ENCODE assay signal across 9 cellular contexts in the genomic region with DNA sequence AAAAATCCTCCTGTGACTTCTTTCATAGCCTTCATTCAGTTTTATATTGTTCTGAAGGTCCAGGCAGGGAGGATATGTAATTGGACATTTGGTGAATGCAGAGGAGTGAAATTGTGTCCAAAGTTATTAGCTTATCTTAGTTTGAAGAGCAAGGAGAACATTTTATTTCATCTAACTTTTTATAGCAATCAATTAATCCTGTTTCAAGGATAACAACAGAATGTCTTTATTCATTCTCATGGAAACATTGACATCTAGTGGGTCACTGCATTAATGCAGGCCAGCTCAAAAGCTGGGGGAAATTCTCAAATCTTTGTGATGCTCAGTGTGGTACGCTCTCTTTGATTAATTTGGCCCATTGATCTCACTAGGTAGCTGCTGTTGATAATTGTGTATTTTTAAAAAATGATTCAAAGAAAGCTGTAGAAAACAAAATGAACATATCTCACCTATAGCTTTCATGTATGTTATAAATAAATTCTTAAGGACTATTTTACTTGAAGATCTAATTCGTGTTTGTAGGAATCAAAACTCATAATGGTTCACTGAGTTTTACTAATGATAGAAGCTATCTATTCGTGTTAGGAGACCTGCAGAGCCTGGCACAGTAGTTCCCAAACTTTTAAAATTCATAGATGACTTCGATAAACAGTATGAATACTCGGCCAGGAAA.
A peak's percentile ranks its signal among the peaks of the same experiment; 100 is the strongest.
DNase-seq lines count a peak whose midpoint lies in the region; ATAC-seq and TF ChIP-seq lines count a peak whose summit lies in the region.
"Had no signal": no experiment of that assay in that cellular context is flagged by ENCODE, and none has a peak within 500 bp of the region (broad histone marks: within the 10 kb centered on the region; RNA-seq: fewer than 3 reads in every experiment).

No MANE protein-coding gene starts in this region.

- peak; percentile 50 for ATAC-seq in GM21825 (IDR thresholded peaks at IDR 0.05; ENCODE audit: unreplicated experiment)
- ATAC-seq in activated CD8-positive, alpha-beta T cell treated with anti-CD3 and anti-CD28 coated beads, Interleukin-2, amount 10 ng/mL, durations not matched to agents 7 days and 5 days: no peak

- no peak overlapping the region for H3K27ac Mint-ChIP-seq in activated CD8-positive, alpha-beta T cell treated with anti-CD3 and anti-CD28 coated beads, Interleukin-2, amount 10 ng/mL, durations not matched to agents 7 days and 5 days
- H3K27ac Mint-ChIP-seq: activated naive CD4-positive, alpha-beta T cell treated with anti-CD3 and anti-CD28 coated beads, Interleukin-2, amount 50 U/mL, for 72 hours had no signal

- CTCF ChIA-PET in activated CD8-positive, alpha-beta T cell treated with anti-CD3 and anti-CD28 coated beads, Interleukin-2, amount 10 ng/mL, durations not matched to agents 7 days and 5 days (lab: Charles Lee): interaction anchor here (0.7 to 1.5 kb wide), 12 partner anchors 8 to 1513 kb away, joined by 3 to 12 read pairs (median 4); no protein-coding TSS in a partner anchor

- no peak overlapping the region for H3K4me3 Mint-ChIP-seq in activated CD8-positive, alpha-beta T cell treated with anti-CD3 and anti-CD28 coated beads, Interleukin-2, amount 10 ng/mL, durations not matched to agents 7 days and 5 days

- H3K4me1 ChIP-seq in left ventricle myocardium inferior: peaks cover 46% of the 10 kb centered on the region
- peaks cover 0 to 45% (median 34%) of the 10 kb centered on the region in 4 donors for H3K4me1 ChIP-seq in sigmoid colon

- peak; percentile 92 for TF ChIP-seq CTCF in left ventricle myocardium inferior (IDR thresholded peaks at IDR 0.05; ENCODE audit: borderline replicate concordance)
- TF ChIP-seq CTCF in sigmoid colon (IDR thresholded peaks at IDR 0.05): peak; percentile 82 to 92 (median 86)

- POLR2A ChIA-PET in activated CD8-positive, alpha-beta T cell treated with anti-CD3 and anti-CD28 coated beads, Interleukin-2, amount 10 ng/mL, durations not matched to agents 7 days and 5 days (lab: Charles Lee): no interaction called here

- H3K4me3 ChIP-seq in left ventricle myocardium inferior (peak overlapping the region; percentile 9), sigmoid colon (no peak overlapping the region)

- no peaks in the 10 kb centered on the region for H3K9me3 Mint-ChIP-seq in activated CD8-positive, alpha-beta T cell treated with anti-CD3 and anti-CD28 coated beads, Interleukin-2, amount 10 ng/mL, durations not matched to agents 7 days and 5 days (ENCODE audit: insufficient read depth)
- H3K9me3 Mint-ChIP-seq: activated naive CD4-positive, alpha-beta T cell treated with anti-CD3 and anti-CD28 coated beads, Interleukin-2, amount 50 U/mL, for 72 hours had no signal

- H3K27me3 ChIP-seq in left ventricle myocardium inferior (ENCODE audit: low read depth) (no peaks in the 10 kb centered on the region), sigmoid colon (no peaks in the 10 kb centered on the region)

- no peak for TF ChIP-seq POLR2A in sigmoid colon (IDR thresholded peaks at IDR 0.05)

- intact Hi-C loops in left ventricle myocardium inferior (cut with micrococcal nuclease) (loop anchor here (10.0 kb wide), 1 partner anchor 1021 kb away; no protein-coding TSS in a partner anchor), sigmoid colon (cut with DNase I) (loop anchor here (2.0 to 10.0 kb wide), 5 partner anchors 951 to 1871 kb away; a partner anchor contains a TSS)

- H3K27me3 Mint-ChIP-seq in activated CD8-positive, alpha-beta T cell treated with anti-CD3 and anti-CD28 coated beads, Interleukin-2, amount 10 ng/mL, durations not matched to agents 7 days and 5 days (ENCODE audit: low read depth): peaks cover 5% of the 10 kb centered on the region

- H3K9me3 ChIP-seq in left ventricle myocardium inferior (replicated peaks) (no peaks in the 10 kb centered on the region), sigmoid colon (no peaks in the 10 kb centered on the region)

- 47 to 64% methylated on average over 5 of the region's 5 CpGs for WGBS in sigmoid colon, 2 donors

- TF ChIP-seq EP300 in sigmoid colon (IDR thresholded peaks at IDR 0.05): no peak

- H3K36me3 Mint-ChIP-seq in activated CD8-positive, alpha-beta T cell treated with anti-CD3 and anti-CD28 coated beads, Interleukin-2, amount 10 ng/mL, durations not matched to agents 7 days and 5 days (ENCODE audit: low read depth): no peaks in the 10 kb centered on the region
- H3K36me3 Mint-ChIP-seq: activated naive CD4-positive, alpha-beta T cell treated with anti-CD3 and anti-CD28 coated beads, Interleukin-2, amount 50 U/mL, for 72 hours had no signal

- H3K4me1 Mint-ChIP-seq in activated CD8-positive, alpha-beta T cell treated with anti-CD3 and anti-CD28 coated beads, Interleukin-2, amount 10 ng/mL, durations not matched to agents 7 days and 5 days (ENCODE audit: low read depth): no peaks in the 10 kb centered on the region

- H3K27ac ChIP-seq in left ventricle myocardium inferior (replicated peaks): peak overlapping the region; percentile 67
- H3K27ac ChIP-seq in sigmoid colon: peak overlapping the region; percentile 51 to 72 (median 71)

- DNase-seq in NCI-H2029 treated with DMSO at 0.1 percent for 48 hours (lab: John Stamatoyannopoulos, UW) (peak; percentile 58), NCI-H2029 (lab: John Stamatoyannopoulos, UW) (no peak), NCI-H1930 (lab: John Stamatoyannopoulos, UW) (peak; percentile 5 to 6), left ventricle myocardium inferior (no peak), sigmoid colon (no peak), ureter (ENCODE audit: low spot score) (no peak)
- DNase-seq in activated CD8-positive, alpha-beta T cell treated with anti-CD3 and anti-CD28 coated beads, Interleukin-2, amount 10 ng/mL, durations not matched to agents 7 days and 5 days: peak; percentile 26

- H3K36me3 ChIP-seq in left ventricle myocardium inferior (no peaks in the 10 kb centered on the region), sigmoid colon (no peaks in the 10 kb centered on the region)

Comparison
In these comparisons a context has a peak if more than half of its experiments do, and no peak if none do; other contexts are left out.
1. DNase-seq: peak in NCI-H2029 treated with DMSO at 0.1 percent for 48 hours (single experiment), NCI-H1930 (2 of 2) and activated CD8-positive, alpha-beta T cell treated with anti-CD3 and anti-CD28 coated beads, Interleukin-2, amount 10 ng/mL, durations not matched to agents 7 days and 5 days (single experiment); none in NCI-H2029 (single experiment), left ventricle myocardium inferior (single experiment), sigmoid colon (single experiment) and ureter (single experiment).